In the genomic region with DNA sequence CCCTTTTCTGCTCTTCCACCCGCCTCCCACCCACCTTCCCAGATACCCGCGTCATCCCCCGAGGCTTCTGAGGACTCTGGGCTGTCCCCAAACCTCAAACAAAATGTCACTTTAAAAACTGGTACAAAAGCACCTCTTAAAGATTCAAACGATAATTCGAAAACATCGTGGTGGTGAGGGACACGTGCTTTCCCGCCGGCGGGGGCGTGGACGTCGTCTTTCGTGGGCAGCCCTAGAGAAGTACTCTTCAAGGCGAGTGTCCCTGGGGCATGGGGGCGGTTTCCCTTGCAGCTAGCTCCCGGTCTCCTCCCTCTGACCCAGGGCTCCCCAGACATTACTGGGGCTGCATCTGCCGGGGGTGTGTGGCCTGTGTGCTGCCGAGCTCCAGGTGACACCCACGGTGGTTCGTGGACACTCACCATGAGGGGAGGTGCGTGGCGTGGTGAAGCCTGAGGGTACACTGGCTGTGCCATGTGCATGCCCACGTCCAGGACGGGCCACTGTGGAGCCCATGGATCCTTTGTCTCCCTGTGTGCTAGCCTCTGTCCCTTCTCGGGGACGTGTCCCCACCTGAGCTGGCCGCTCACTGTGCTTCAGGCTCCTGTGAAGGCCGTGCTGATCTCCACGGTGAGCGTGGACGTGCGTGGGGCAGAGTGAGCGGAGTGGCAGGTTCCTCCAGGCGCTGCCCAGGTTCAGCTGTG, we compare ENCODE assay signal across 14 cellular contexts.
DNase-seq lines count a peak whose midpoint lies in the region; ATAC-seq and TF ChIP-seq lines count a peak whose summit lies in the region.
"Had no signal": no experiment of that assay in that cellular context is flagged by ENCODE, and none has a peak within 500 bp of the region (broad histone marks: within the 10 kb centered on the region; RNA-seq: fewer than 3 reads in every experiment).

No MANE protein-coding gene starts in this region.

- no peaks in the 10 kb centered on the region for H3K9me3 Mint-ChIP-seq in stimulated activated naive CD8-positive, alpha-beta T cell treated with anti-CD3 and anti-CD28 coated beads, Interleukin-15, Interleukin-2, amounts not matched to agents 100 ng/mL and 50 ng/mL, for 24 hours
- H3K9me3 Mint-ChIP-seq: CD8-positive, alpha-beta T cell; nephron progenitor cell had no signal

- H3K27me3 Mint-ChIP-seq in stimulated activated naive CD8-positive, alpha-beta T cell treated with anti-CD3 and anti-CD28 coated beads, Interleukin-15, Interleukin-2, amounts not matched to agents 100 ng/mL and 50 ng/mL, for 24 hours = no peaks in the 10 kb centered on the region

- TF ChIP-seq CTCF in WERI-Rb-1 (IDR thresholded peaks at IDR 0.05; ENCODE audit: low read depth, low read length) = no peak

- H3K4me1 Mint-ChIP-seq in stimulated activated naive CD8-positive, alpha-beta T cell treated with anti-CD3 and anti-CD28 coated beads, Interleukin-15, Interleukin-2, amounts not matched to agents 100 ng/mL and 50 ng/mL, for 24 hours (ENCODE audit: low read depth) = peaks cover 52% of the 10 kb centered on the region

- DNase-seq in activated T-cell treated with anti-CD3 and anti-CD28 coated beads, Interleukin-2, amount 50 U/mL, for 1 hour = peak; percentile 14
- DNase-seq in activated T-cell treated with anti-CD3 and anti-CD28 coated beads for 4 hours (no peak), WERI-Rb-1 (peak; percentile 4), H4 (ENCODE audit: low spot score) (no peak), NCI-H226 (no peak), MV-4-11 (lab: John Stamatoyannopoulos, UW) (no peak)
- DNase-seq: ACHN; caudate nucleus; nephron progenitor cell; stimulated activated CD4-positive, alpha-beta T cell treated with anti-CD3 and anti-CD28 coated beads, Interleukin-4, amount 100 ng/mL, for 4 hours; T-helper 9 cell had no signal

- no peak overlapping the region for H3K4me3 Mint-ChIP-seq in stimulated activated naive CD8-positive, alpha-beta T cell treated with anti-CD3 and anti-CD28 coated beads, Interleukin-15, Interleukin-2, amounts not matched to agents 100 ng/mL and 50 ng/mL, for 24 hours
- H3K4me3 Mint-ChIP-seq: CD8-positive, alpha-beta T cell; nephron progenitor cell had no signal

- no peak overlapping the region for H3K27ac ChIP-seq in WERI-Rb-1

- peaks cover 26% of the 10 kb centered on the region for H3K36me3 Mint-ChIP-seq in stimulated activated naive CD8-positive, alpha-beta T cell treated with anti-CD3 and anti-CD28 coated beads, Interleukin-15, Interleukin-2, amounts not matched to agents 100 ng/mL and 50 ng/mL, for 24 hours (ENCODE audit: low read depth)

- H3K36me3 ChIP-seq in WERI-Rb-1 = peaks cover 34% of the 10 kb centered on the region

- H3K9me3 ChIP-seq in WERI-Rb-1 (ENCODE audit: severe bottlenecking) = no peaks in the 10 kb centered on the region

- peak; percentile 7 for ATAC-seq in esophagus mucosa
- ATAC-seq: CD8-positive, alpha-beta T cell had no signal

- peak overlapping the region; percentile 45 for H3K27ac Mint-ChIP-seq in stimulated activated naive CD8-positive, alpha-beta T cell treated with anti-CD3 and anti-CD28 coated beads, Interleukin-15, Interleukin-2, amounts not matched to agents 100 ng/mL and 50 ng/mL, for 24 hours
- H3K27ac Mint-ChIP-seq: CD8-positive, alpha-beta T cell; nephron progenitor cell had no signal

- no peak overlapping the region for H3K4me3 ChIP-seq in WERI-Rb-1 (ENCODE audit: low read depth, low read length)

- H3K27me3 ChIP-seq in WERI-Rb-1 (ENCODE audit: insufficient read depth, low read depth, severe bottlenecking) = no peaks in the 10 kb centered on the region

Comparison
In these comparisons a context has a peak if more than half of its experiments do, and no peak if none do; other contexts are left out.
1. DNase-seq: peak in activated T-cell treated with anti-CD3 and anti-CD28 coated beads, Interleukin-2, amount 50 U/mL, for 1 hour (single experiment) and WERI-Rb-1 (single experiment); none in activated T-cell treated with anti-CD3 and anti-CD28 coated beads for 4 hours (single experiment), H4 (single experiment), NCI-H226 (single experiment) and MV-4-11 (single experiment).